Comparison of ENCODE assay signal across 14 cellular contexts in genomic region chr12:71935594-71935993, GRCh38. TPM values are rescaled to one million over a fixed set of nuclear protein-coding genes. Genes with fewer than 3 reads are reported as not detected.
DNase-seq lines count a peak whose midpoint lies in the region; ATAC-seq and TF ChIP-seq lines count a peak whose summit lies in the region.
"Had no signal": no experiment of that assay in that cellular context is flagged by ENCODE, and none has a peak within 500 bp of the region (broad histone marks: within the 10 kb centered on the region; RNA-seq: fewer than 3 reads in every experiment).

No MANE protein-coding gene starts in this region.

- TF ChIP-seq CTCF in GM13976 (IDR thresholded peaks at IDR 0.05; ENCODE audit: borderline replicate concordance, control extremely low read depth, extremely low read depth, insufficient read depth, missing control alignments): no peak
- TF ChIP-seq CTCF in ascending aorta (IDR thresholded peaks at IDR 0.05): no peak
- no peak for TF ChIP-seq CTCF in nephron progenitor cell (IDR thresholded peaks at IDR 0.05)

- peaks cover 15% of the 10 kb centered on the region for H3K9me3 Mint-ChIP-seq in activated CD4-positive, alpha-beta T cell treated with anti-CD3 and anti-CD28 coated beads, Interleukin-2, amount 10 ng/mL, durations not matched to agents 24 days and 14 days
- H3K9me3 Mint-ChIP-seq in nephron progenitor cell: no peaks in the 10 kb centered on the region
- H3K9me3 Mint-ChIP-seq: CD14-positive monocyte had no signal

- no peak overlapping the region for H3K27ac ChIP-seq in ascending aorta

- H3K4me3 Mint-ChIP-seq in activated CD4-positive, alpha-beta T cell treated with anti-CD3 and anti-CD28 coated beads, Interleukin-2, amount 10 ng/mL, durations not matched to agents 24 days and 14 days: no peak overlapping the region
- H3K4me3 Mint-ChIP-seq in nephron progenitor cell: no peak overlapping the region
- H3K4me3 Mint-ChIP-seq: CD14-positive monocyte; T-helper 1 cell treated with Interleukin-12 subunit alpha and Interleukin-12 subunit beta and Interleukin-4 antibody, amounts not matched to agents 30 μg/mL and 1 μg/mL, for 36 hours had no signal

- intact Hi-C loops in ascending aorta (cut with DNase I): no loop called here
- intact Hi-C loops in activated CD4-positive, alpha-beta T cell treated with anti-CD3 and anti-CD28 coated beads, Interleukin-2, amount 10 ng/mL, durations not matched to agents 24 days and 14 days (cut with micrococcal nuclease): loop anchor here (1.0 kb wide), 1 partner anchor 181 kb away; the partner anchor contains the start of gene RAB21

- peak; percentile 2 for DNase-seq in GM13976 (ENCODE audit: low spot score)
- DNase-seq in NOMO-1 (lab: John Stamatoyannopoulos, UW; ENCODE audit: unreplicated experiment in 2 of 2): no peak
- DNase-seq in ascending aorta (ENCODE audit: low spot score in 2 of 2): no peak
- no peak for DNase-seq in activated CD4-positive, alpha-beta T cell treated with anti-CD3 and anti-CD28 coated beads, Interleukin-2, amount 10 ng/mL, durations not matched to agents 24 days and 14 days
- no peak for DNase-seq in nephron progenitor cell
- DNase-seq: foreskin fibroblast, left ventricle myocardium superior, NCI-H510A treated with DMSO at 0.1 percent for 48 hours had no signal

- no peaks in the 10 kb centered on the region for H3K9me3 ChIP-seq in ascending aorta

- no peak overlapping the region for H3K27ac Mint-ChIP-seq in activated CD4-positive, alpha-beta T cell treated with anti-CD3 and anti-CD28 coated beads, Interleukin-2, amount 10 ng/mL, durations not matched to agents 24 days and 14 days
- H3K27ac Mint-ChIP-seq in nephron progenitor cell: no peak overlapping the region
- H3K27ac Mint-ChIP-seq: CD14-positive monocyte; progenitor cell of endocrine pancreas; T-helper 1 cell treated with Interleukin-12 subunit alpha and Interleukin-12 subunit beta and Interleukin-4 antibody, amounts not matched to agents 30 μg/mL and 1 μg/mL, for 36 hours had no signal

- H3K4me1 ChIP-seq in ascending aorta: no peaks in the 10 kb centered on the region

- H3K4me1 Mint-ChIP-seq in activated CD4-positive, alpha-beta T cell treated with anti-CD3 and anti-CD28 coated beads, Interleukin-2, amount 10 ng/mL, durations not matched to agents 24 days and 14 days: peaks cover 10% of the 10 kb centered on the region
- no peaks in the 10 kb centered on the region for H3K4me1 Mint-ChIP-seq in nephron progenitor cell

- ATAC-seq in GM19328 (IDR thresholded peaks at IDR 0.05; ENCODE audit: unreplicated experiment): peak; percentile 83
- peak; percentile 87 for ATAC-seq in HG02763 (IDR thresholded peaks at IDR 0.05; ENCODE audit: unreplicated experiment)
- ATAC-seq in HG03521 (IDR thresholded peaks at IDR 0.05; ENCODE audit: unreplicated experiment): peak; percentile 57
- ATAC-seq: left ventricle myocardium superior had no signal

- no peaks in the 10 kb centered on the region for H3K36me3 ChIP-seq in ascending aorta

- no peaks in the 10 kb centered on the region for H3K36me3 Mint-ChIP-seq in activated CD4-positive, alpha-beta T cell treated with anti-CD3 and anti-CD28 coated beads, Interleukin-2, amount 10 ng/mL, durations not matched to agents 24 days and 14 days (ENCODE audit: low read depth)
- no peaks in the 10 kb centered on the region for H3K36me3 Mint-ChIP-seq in nephron progenitor cell (ENCODE audit: low read depth)
- H3K36me3 Mint-ChIP-seq: CD14-positive monocyte had no signal

- no peak overlapping the region for H3K4me3 ChIP-seq in ascending aorta

- H3K27me3 ChIP-seq in ascending aorta: no peaks in the 10 kb centered on the region

- H3K27me3 Mint-ChIP-seq in activated CD4-positive, alpha-beta T cell treated with anti-CD3 and anti-CD28 coated beads, Interleukin-2, amount 10 ng/mL, durations not matched to agents 24 days and 14 days: peaks cover 34% of the 10 kb centered on the region
- H3K27me3 Mint-ChIP-seq in nephron progenitor cell (ENCODE audit: low read depth, poor library complexity): peaks cover 17% of the 10 kb centered on the region
- H3K27me3 Mint-ChIP-seq: progenitor cell of endocrine pancreas had no signal

- in situ Hi-C loops in GM13976 (cut with MboI; ENCODE audit: low sequenced_read_pairs, unreplicated experiment): no loop called here

RNA-seq across cellular contexts. Expression of gene TPH2, which starts 3.1 kb away (rescaled TPM):
- total RNA-seq in ascending aorta: not detected
- total RNA-seq in activated CD4-positive, alpha-beta T cell treated with anti-CD3 and anti-CD28 coated beads, Interleukin-2, amount 10 ng/mL, durations not matched to agents 24 days and 14 days: not detected in 2 replicates
- total RNA-seq: left ventricle myocardium superior, progenitor cell of endocrine pancreas had no signal
